8 cellular contexts compared by ENCODE assay signal in genomic region chr3:16906679-16907078, GRCh38. TPM values are rescaled to one million over a fixed set of nuclear protein-coding genes. Genes with fewer than 3 reads are reported as not detected.
A peak's percentile ranks its signal among the peaks of the same experiment; 100 is the strongest.
DNase-seq lines count a peak whose midpoint lies in the region; TF ChIP-seq lines count a peak whose summit lies in the region.

No MANE protein-coding gene starts in this region.

- peaks cover 86% of the 10 kb centered on the region for H3K4me1 Mint-ChIP-seq in activated T-cell treated with anti-CD3 and anti-CD28 coated beads, Interleukin-2, amount 50 U/mL, for 24 hours (ENCODE audit: low read depth)
- peaks cover 20% of the 10 kb centered on the region for H3K4me1 Mint-ChIP-seq in endothelial cell (ENCODE audit: unreplicated experiment)

- in situ Hi-C loops in brain microvascular endothelial cell (cut with HindIII; ENCODE audit: low pct_ligation_motif_present, low sequenced_read_pairs) = no loop called here

- H3K27ac ChIP-seq in epithelial cell of prostate = no peak overlapping the region
- H3K27ac ChIP-seq in subcutaneous abdominal adipose tissue (ENCODE audit: low read depth, low read length) = peak overlapping the region; percentile 60
- H3K27ac ChIP-seq in brain microvascular endothelial cell = no peak overlapping the region

- peaks cover 8% of the 10 kb centered on the region for H3K9me3 Mint-ChIP-seq in activated T-cell treated with anti-CD3 and anti-CD28 coated beads, Interleukin-2, amount 50 U/mL, for 24 hours
- no peaks in the 10 kb centered on the region for H3K9me3 Mint-ChIP-seq in endothelial cell (ENCODE audit: unreplicated experiment)

- peak overlapping the region; percentile 38 for H3K4me3 Mint-ChIP-seq in activated T-cell treated with anti-CD3 and anti-CD28 coated beads, Interleukin-2, amount 50 U/mL, for 24 hours
- H3K4me3 Mint-ChIP-seq in endothelial cell (ENCODE audit: unreplicated experiment) = no peak overlapping the region

- no peak for DNase-seq in activated T-cell treated with anti-CD3 and anti-CD28 coated beads, Interleukin-2, amount 50 U/mL, for 24 hours
- DNase-seq in activated T-cell treated with anti-CD3 and anti-CD28 coated beads, Interleukin-2, amount 50 U/mL, for 1 hour = no peak
- DNase-seq in NCI-H2227 treated with DMSO at 0.1 percent for 48 hours (lab: John Stamatoyannopoulos, UW) (peak; percentile 17), epithelial cell of prostate (ENCODE audit: low read depth, low spot score) (peak; percentile 2), SIG-M5 (lab: John Stamatoyannopoulos, UW) (no peak), endothelial cell (ENCODE audit: low spot score) (no peak), brain microvascular endothelial cell (no peak)

- H3K4me3 ChIP-seq in subcutaneous abdominal adipose tissue (ENCODE audit: low read depth in 1 of 5, low read length in 5 of 5) (no peak overlapping the region), brain microvascular endothelial cell (ENCODE audit: low read depth, low read length) (no peak overlapping the region)

- H3K4me1 ChIP-seq in subcutaneous abdominal adipose tissue (ENCODE audit: control insufficient read depth in 5 of 5, insufficient read depth in 5 of 5, low read length in 5 of 5) = peaks cover 2 to 28% (median 17%) of the 10 kb centered on the region in 5 donors

- H3K9ac ChIP-seq in subcutaneous abdominal adipose tissue (ENCODE audit: low read length in 5 of 5) = no peak overlapping the region

- H3K27me3 ChIP-seq in subcutaneous abdominal adipose tissue (ENCODE audit: control insufficient read depth in 5 of 5, insufficient read depth in 4 of 5, low read length in 5 of 5) (no peaks in the 10 kb centered on the region), brain microvascular endothelial cell (replicated peaks) (no peaks in the 10 kb centered on the region)

- H3K36me3 ChIP-seq in subcutaneous abdominal adipose tissue (ENCODE audit: control insufficient read depth in 5 of 5, insufficient read depth in 5 of 5, low read length in 5 of 5) (no peaks in the 10 kb centered on the region), brain microvascular endothelial cell (replicated peaks) (no peaks in the 10 kb centered on the region)

- peaks cover 12% of the 10 kb centered on the region for H3K36me3 Mint-ChIP-seq in activated T-cell treated with anti-CD3 and anti-CD28 coated beads, Interleukin-2, amount 50 U/mL, for 24 hours (ENCODE audit: low read depth)
- H3K36me3 Mint-ChIP-seq in endothelial cell (ENCODE audit: low read depth, unreplicated experiment) = no peaks in the 10 kb centered on the region

- no peak for TF ChIP-seq CTCF in endothelial cell (IDR thresholded peaks at IDR 0.05; ENCODE audit: unreplicated experiment)
- TF ChIP-seq CTCF in brain microvascular endothelial cell (IDR thresholded peaks at IDR 0.05; ENCODE audit: low read depth, low read length, missing control alignments) = no peak

- H3K27ac Mint-ChIP-seq in activated T-cell treated with anti-CD3 and anti-CD28 coated beads, Interleukin-2, amount 50 U/mL, for 24 hours = peak overlapping the region; percentile 59
- H3K27ac Mint-ChIP-seq in endothelial cell (ENCODE audit: unreplicated experiment) = no peak overlapping the region

- no peaks in the 10 kb centered on the region for H3K9me3 ChIP-seq in subcutaneous abdominal adipose tissue (ENCODE audit: control insufficient read depth in 5 of 5, low read length in 5 of 5)

- no peaks in the 10 kb centered on the region for H3K27me3 Mint-ChIP-seq in activated T-cell treated with anti-CD3 and anti-CD28 coated beads, Interleukin-2, amount 50 U/mL, for 24 hours
- peaks cover 1% of the 10 kb centered on the region for H3K27me3 Mint-ChIP-seq in endothelial cell (ENCODE audit: unreplicated experiment)

RNA-seq across cellular contexts. Expression of gene PLCL2, which starts 21.9 kb away (rescaled TPM):
- total RNA-seq in endothelial cell (ENCODE audit: unreplicated experiment) = 18.8 TPM

Comparison
In these comparisons a context has a peak if more than half of its experiments do, and no peak if none do; other contexts are left out.
1. DNase-seq: peak in NCI-H2227 treated with DMSO at 0.1 percent for 48 hours (single experiment) and epithelial cell of prostate (single experiment); none in activated T-cell treated with anti-CD3 and anti-CD28 coated beads, Interleukin-2, amount 50 U/mL, for 24 hours (single experiment), activated T-cell treated with anti-CD3 and anti-CD28 coated beads, Interleukin-2, amount 50 U/mL, for 1 hour (single experiment), SIG-M5 (single experiment), endothelial cell (single experiment) and brain microvascular endothelial cell (single experiment).